Comparison of ENCODE assay signal across 9 cellular contexts in the genomic region with DNA sequence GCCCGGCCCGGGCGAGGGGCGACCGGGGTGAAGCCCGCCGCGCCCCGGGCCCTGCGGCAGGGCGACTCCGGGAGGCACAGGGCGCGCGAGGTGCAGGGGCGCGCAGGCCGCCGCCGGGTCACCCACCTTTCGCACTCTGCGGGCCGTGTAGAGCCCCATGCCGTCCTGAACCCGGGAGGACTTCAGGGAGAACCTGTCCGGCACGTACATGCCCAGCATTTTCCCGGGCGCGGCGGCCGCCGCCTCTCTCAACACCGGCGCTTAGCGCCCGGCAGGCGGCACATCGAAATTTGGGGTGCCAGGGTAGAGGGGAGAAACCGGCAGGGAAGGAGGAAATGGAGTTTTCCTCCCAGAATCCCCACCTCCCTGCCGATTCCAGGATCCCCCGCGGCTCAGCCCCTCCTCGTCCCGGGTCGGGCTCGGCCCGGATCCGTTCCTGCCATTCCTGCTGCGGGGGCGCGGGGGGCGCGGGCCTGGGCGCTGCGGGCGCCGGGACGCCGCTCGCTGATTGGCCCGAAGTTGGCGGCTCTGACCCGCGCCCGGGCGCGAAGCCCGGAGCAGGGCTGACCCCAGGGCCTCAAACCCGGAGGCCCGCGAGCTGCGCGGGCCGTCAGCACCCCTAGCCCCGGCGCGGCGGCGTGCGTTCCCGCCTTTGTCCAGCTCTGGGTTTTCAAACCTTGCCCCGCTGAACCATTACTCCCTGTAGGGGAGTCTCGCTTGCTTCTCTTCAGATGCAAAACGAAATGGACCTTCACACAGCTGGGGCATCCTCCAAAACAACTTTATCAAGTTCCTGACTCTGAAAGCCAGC. TPM values are rescaled to one million over a fixed set of nuclear protein-coding genes. Genes with fewer than 3 reads are reported as not detected.
DNase-seq lines count a peak whose midpoint lies in the region; ATAC-seq and TF ChIP-seq lines count a peak whose summit lies in the region.
"Had no signal": no experiment of that assay in that cellular context is flagged by ENCODE, and none has a peak within 500 bp of the region (broad histone marks: within the 10 kb centered on the region; RNA-seq: fewer than 3 reads in every experiment).

TSS of gene PRDM5 (minus strand) at position 337 of the 811 bp plus-strand sequence. CDS start at position 219, 118 bp downstream.

- H3K27me3 Mint-ChIP-seq in naive B cell: peaks cover 31 to 37% (median 35%) of the 10 kb centered on the region in 3 donors

- H3K27ac Mint-ChIP-seq in naive B cell: no peak within 1 kb of the TSS

- H3K4me3 Mint-ChIP-seq in naive B cell: peak within 1 kb of the TSS in 7 of 8 donors; percentile 7 to 82 (median 57)

- H3K27ac ChIP-seq in thymus (ENCODE audit: low read depth): peak within 1 kb of the TSS; percentile 74

- no peaks in the 10 kb centered on the region for H3K36me3 ChIP-seq in thymus (ENCODE audit: control insufficient read depth, insufficient read depth)

- peaks cover 0 to 8% of the 10 kb centered on the region in 2 donors for H3K36me3 Mint-ChIP-seq in naive B cell

- ATAC-seq in naive B cell (ENCODE audit: low read depth in 2 of 2): no peak
- ATAC-seq in HG03469 (IDR thresholded peaks at IDR 0.05; ENCODE audit: unreplicated experiment): no peak

- DNase-seq in GM04504 (ENCODE audit: low read depth): peak; percentile 28
- DNase-seq in NCI-H460 (ENCODE audit: extremely low read depth, low read depth): peak; percentile 13
- peak in 3 of 4 experiments; percentile 2 to 9 (median 4) for DNase-seq in activated naive CD4-positive, alpha-beta T cell (lab: John Stamatoyannopoulos, UW)
- peak; percentile 65 for DNase-seq in fibroblast of villous mesenchyme (ENCODE audit: low read depth)
- DNase-seq in naive B cell: no peak
- DNase-seq in DMS153 (lab: John Stamatoyannopoulos, UW): no peak

- H3K4me3 ChIP-seq in fibroblast of villous mesenchyme (ENCODE audit: low read depth, low read length): peak within 1 kb of the TSS; percentile 72
- peak within 1 kb of the TSS; percentile 50 for H3K4me3 ChIP-seq in thymus (ENCODE audit: low read length)

- peaks cover 5 to 7% (median 6%) of the 10 kb centered on the region in 3 donors for H3K4me1 Mint-ChIP-seq in naive B cell

- WGBS in thymus: 2% methylated on average over 85 of the region's 85 CpGs

- H3K27me3 ChIP-seq in thymus (ENCODE audit: control insufficient read depth, insufficient read depth): peaks cover 31% of the 10 kb centered on the region

- TF ChIP-seq CTCF in fibroblast of villous mesenchyme (IDR thresholded peaks at IDR 0.05; ENCODE audit: insufficient read depth, low read depth, low read length): peak; percentile 21

- H3K4me1 ChIP-seq in thymus (ENCODE audit: control insufficient read depth, insufficient read depth, low read length): no peaks in the 10 kb centered on the region

- H3K9me3 Mint-ChIP-seq in naive B cell: peaks cover 0 to 12% (median 3%) of the 10 kb centered on the region in 7 donors

- H3K9me3 ChIP-seq in thymus (ENCODE audit: control insufficient read depth): no peaks in the 10 kb centered on the region

RNA-seq across cellular contexts. Expression of gene PRDM5, which starts in this region (rescaled TPM):
- 10.0 and 11.9 TPM in 2 replicates for total RNA-seq in NCI-H460 (2014; rRNA removed; shearing (Covaris generic))
- 7.4 and 10.6 TPM in 2 replicates for polyA plus RNA-seq in NCI-H460 (2014; cell fraction: nucleus; rRNA removed)
- 23.8 and 30.7 TPM in 2 replicates for total RNA-seq in fibroblast of villous mesenchyme
- polyA plus RNA-seq in naive B cell (ENCODE audit: low read depth in 6 of 6): not detected
- polyA plus RNA-seq in thymus: 1.8 TPM
- total RNA-seq: T-helper 2 cell treated with Interferon-gamma antibody and Interleukin-4, amounts not matched to agents 100 ng/mL and 5 ng/mL, for 36 hours had no signal

Comparison
In these comparisons a context has a peak if more than half of its experiments do, and no peak if none do; other contexts are left out.
1. DNase-seq: peak in GM04504 (single experiment), NCI-H460 (single experiment), activated naive CD4-positive, alpha-beta T cell (3 of 4) and fibroblast of villous mesenchyme (single experiment); none in naive B cell (single experiment) and DMS153 (single experiment).